1 cellular context compared by ENCODE assay signal in genomic region chr1:224333309-224333926, GRCh38.
TF ChIP-seq lines count a peak whose summit lies in the region.

No MANE protein-coding gene starts in this region.

TF ChIP-seq in IMR-90, 13 proteins besides CTCF, POLR2A, EP300 and RAD21:
- no peak for TF ChIP-seq MAZ (IDR thresholded peaks at IDR 0.05; ENCODE audit: borderline replicate concordance, low read depth, low read length)
- TF ChIP-seq, protein P1, sequence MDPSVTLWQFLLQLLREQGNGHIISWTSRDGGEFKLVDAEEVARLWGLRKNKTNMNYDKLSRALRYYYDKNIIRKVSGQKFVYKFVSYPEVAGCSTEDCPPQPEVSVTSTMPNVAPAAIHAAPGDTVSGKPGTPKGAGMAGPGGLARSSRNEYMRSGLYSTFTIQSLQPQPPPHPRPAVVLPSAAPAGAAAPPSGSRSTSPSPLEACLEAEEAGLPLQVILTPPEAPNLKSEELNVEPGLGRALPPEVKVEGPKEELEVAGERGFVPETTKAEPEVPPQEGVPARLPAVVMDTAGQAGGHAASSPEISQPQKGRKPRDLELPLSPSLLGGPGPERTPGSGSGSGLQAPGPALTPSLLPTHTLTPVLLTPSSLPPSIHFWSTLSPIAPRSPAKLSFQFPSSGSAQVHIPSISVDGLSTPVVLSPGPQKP (IDR thresholded peaks at IDR 0.05; ENCODE audit: borderline replicate concordance, low read depth, low read length): no peak
- TF ChIP-seq CHD1 (IDR thresholded peaks at IDR 0.05; ENCODE audit: low read depth, low read length): no peak
- no peak for TF ChIP-seq USF2 (IDR thresholded peaks at IDR 0.05; ENCODE audit: low read depth, low read length)
- no peak for TF ChIP-seq MAFK (IDR thresholded peaks at IDR 0.05; ENCODE audit: low read depth, low read length)
- no peak for TF ChIP-seq MXI1 (IDR thresholded peaks at IDR 0.05; ENCODE audit: borderline replicate concordance, low read depth, low read length)
- no peak for TF ChIP-seq NFE2L2 (IDR thresholded peaks at IDR 0.05; ENCODE audit: low read depth, low read length)
- TF ChIP-seq SMC3 (IDR thresholded peaks at IDR 0.05; ENCODE audit: low read depth, low read length): peak; percentile 74
- peak; percentile 48; the same call in 1 of the 2 replicates for TF ChIP-seq CEBPB (IDR thresholded peaks at IDR 0.05; ENCODE audit: low read depth, low read length)
- TF ChIP-seq BHLHE40 (IDR thresholded peaks at IDR 0.05; ENCODE audit: low read depth, low read length): no peak
